ENCODE assay signal across 27 cellular contexts in the genomic region with DNA sequence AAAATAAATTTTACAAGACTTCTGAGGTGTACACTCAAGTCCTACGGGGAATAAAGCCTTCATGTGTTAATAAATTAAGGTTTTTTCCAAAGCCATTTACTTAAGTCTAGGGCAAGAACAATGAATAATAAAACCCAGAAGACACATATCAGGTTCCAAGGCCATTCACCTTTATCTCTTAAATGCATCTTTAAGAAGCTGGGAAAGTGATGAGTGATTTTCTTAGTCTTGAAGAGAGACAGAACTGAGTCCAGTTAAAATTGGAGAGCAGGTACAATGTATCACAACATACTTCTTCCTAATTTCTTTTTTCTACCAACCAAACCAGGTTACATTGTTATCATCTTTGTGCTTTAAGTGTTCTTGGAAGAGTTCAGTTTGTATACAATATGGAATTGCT.
"Had no signal": no experiment of that assay in that cellular context is flagged by ENCODE, and none has a peak within 500 bp of the region (broad histone marks: within the 10 kb centered on the region; RNA-seq: fewer than 3 reads in every experiment).

No MANE protein-coding gene starts in this region.

- H3K27me3 Mint-ChIP-seq: natural killer cell treated with Interleukin-12 subunit alpha and Interleukin-12 subunit beta and Interleukin-15 and Interleukin-18, amount 100 ng/mL, for 72 hours; progenitor cell of endocrine pancreas; stimulated activated naive B cell treated with anti-CD40 and anti-IgM and Interleukin-4, amounts not matched to agents 10 μg/mL and 1 μg/mL and 100 μg/mL, for 72 hours; type B pancreatic cell had no signal

- H3K27ac Mint-ChIP-seq: naive thymus-derived CD8-positive, alpha-beta T cell; natural killer cell treated with Interleukin-12 subunit alpha and Interleukin-12 subunit beta and Interleukin-15 and Interleukin-18, amount 100 ng/mL, for 72 hours; nephron progenitor cell; progenitor cell of endocrine pancreas; stimulated activated effector memory CD8-positive, alpha-beta T cell treated with anti-CD3 and anti-CD28 coated beads, Interleukin-12 subunit alpha, Interleukin-12 subunit beta, amount 100 ng/mL, for 72 hours; stimulated activated naive CD8-positive, alpha-beta T cell treated with anti-CD3 and anti-CD28 coated beads, Interleukin-15, Interleukin-2, amounts not matched to agents 100 ng/mL and 50 ng/mL, for 24 hours; type B pancreatic cell had no signal

- H3K36me3 ChIP-seq: neutrophil, pancreas, sigmoid colon, transverse colon, uterus had no signal

- ATAC-seq: naive thymus-derived CD8-positive, alpha-beta T cell; natural killer cell treated with Interleukin-12 subunit alpha and Interleukin-12 subunit beta and Interleukin-15 and Interleukin-18, amount 100 ng/mL, for 72 hours; psoas muscle; right cardiac atrium; right lobe of liver; stimulated activated effector memory CD8-positive, alpha-beta T cell treated with anti-CD3 and anti-CD28 coated beads, Interleukin-12 subunit alpha, Interleukin-12 subunit beta, amount 100 ng/mL, for 72 hours; stimulated activated naive B cell treated with anti-CD40 and anti-IgM and Interleukin-4, amounts not matched to agents 10 μg/mL and 1 μg/mL and 100 μg/mL, for 72 hours; upper lobe of right lung had no signal

- H3K27me3 ChIP-seq: neutrophil, pancreas, right lobe of liver, sigmoid colon, stomach, tibial artery, transverse colon, upper lobe of right lung, uterus had no signal

- DNase-seq: naive thymus-derived CD8-positive, alpha-beta T cell; nephron progenitor cell; nucleus accumbens; pancreas; posterior cingulate gyrus; psoas muscle; right cardiac atrium; right lobe of liver; sigmoid colon; stimulated activated CD4-positive, alpha-beta T cell treated with anti-CD3 and anti-CD28 coated beads, Interleukin-15, amount 100 ng/mL, for 24 hours; stimulated activated CD4-positive, alpha-beta T cell treated with anti-CD3 and anti-CD28 coated beads, Interleukin-2, amount 100 ng/mL, for 24 hours; stimulated activated CD4-positive, alpha-beta T cell treated with anti-CD3 and anti-CD28 coated beads, Interleukin-2, amount 100 ng/mL, for 48 hours; stimulated activated CD4-positive, alpha-beta T cell treated with anti-CD3 and anti-CD28 coated beads, Interleukin-4, amount 100 ng/mL, for 24 hours; stimulated activated naive B cell treated with anti-CD40 and anti-IgM and Interleukin-4, amounts not matched to agents 10 μg/mL and 1 μg/mL and 100 μg/mL, for 72 hours; stimulated activated naive CD4-positive, alpha-beta T cell treated with Interleukin-2 at 50 U/mL for 16 hours; stomach; tibial artery; transverse colon; upper lobe of right lung; uterus had no signal

- H3K4me3 ChIP-seq: pancreas, psoas muscle, right lobe of liver, sigmoid colon, stomach, tibial artery, transverse colon, upper lobe of right lung, uterus had no signal

- H3K9me3 Mint-ChIP-seq: naive thymus-derived CD8-positive, alpha-beta T cell; natural killer cell treated with Interleukin-12 subunit alpha and Interleukin-12 subunit beta and Interleukin-15 and Interleukin-18, amount 100 ng/mL, for 72 hours; nephron progenitor cell; neural crest cell; stimulated activated effector memory CD8-positive, alpha-beta T cell treated with anti-CD3 and anti-CD28 coated beads, Interleukin-12 subunit alpha, Interleukin-12 subunit beta, amount 100 ng/mL, for 72 hours; stimulated activated naive B cell treated with anti-CD40 and anti-IgM and Interleukin-4, amounts not matched to agents 10 μg/mL and 1 μg/mL and 100 μg/mL, for 72 hours; stimulated activated naive CD8-positive, alpha-beta T cell treated with anti-CD3 and anti-CD28 coated beads, Interleukin-15, Interleukin-2, amounts not matched to agents 100 ng/mL and 50 ng/mL, for 24 hours; type B pancreatic cell had no signal

- H3K9me3 ChIP-seq: neutrophil, pancreas, psoas muscle, right lobe of liver, sigmoid colon, stomach, tibial artery, transverse colon, upper lobe of right lung, uterus had no signal

- H3K4me1 ChIP-seq: psoas muscle, right lobe of liver, sigmoid colon, stomach, transverse colon, upper lobe of right lung, uterus had no signal

- H3K4me3 Mint-ChIP-seq: naive thymus-derived CD8-positive, alpha-beta T cell; natural killer cell treated with Interleukin-12 subunit alpha and Interleukin-12 subunit beta and Interleukin-15 and Interleukin-18, amount 100 ng/mL, for 72 hours; nephron progenitor cell; neural crest cell; stimulated activated effector memory CD8-positive, alpha-beta T cell treated with anti-CD3 and anti-CD28 coated beads, Interleukin-12 subunit alpha, Interleukin-12 subunit beta, amount 100 ng/mL, for 72 hours; stimulated activated naive B cell treated with anti-CD40 and anti-IgM and Interleukin-4, amounts not matched to agents 10 μg/mL and 1 μg/mL and 100 μg/mL, for 72 hours; stimulated activated naive CD8-positive, alpha-beta T cell treated with anti-CD3 and anti-CD28 coated beads, Interleukin-15, Interleukin-2, amounts not matched to agents 100 ng/mL and 50 ng/mL, for 24 hours; type B pancreatic cell had no signal

- H3K4me1 Mint-ChIP-seq: naive thymus-derived CD8-positive, alpha-beta T cell; neural crest cell; stimulated activated effector memory CD8-positive, alpha-beta T cell treated with anti-CD3 and anti-CD28 coated beads, Interleukin-12 subunit alpha, Interleukin-12 subunit beta, amount 100 ng/mL, for 72 hours; stimulated activated naive B cell treated with anti-CD40 and anti-IgM and Interleukin-4, amounts not matched to agents 10 μg/mL and 1 μg/mL and 100 μg/mL, for 72 hours had no signal

- H3K27ac ChIP-seq: neutrophil, pancreas, psoas muscle, right lobe of liver, sigmoid colon, stomach, tibial artery, transverse colon, upper lobe of right lung, uterus had no signal

- H3K36me3 Mint-ChIP-seq: naive thymus-derived CD8-positive, alpha-beta T cell; natural killer cell treated with Interleukin-12 subunit alpha and Interleukin-12 subunit beta and Interleukin-15 and Interleukin-18, amount 100 ng/mL, for 72 hours; stimulated activated effector memory CD8-positive, alpha-beta T cell treated with anti-CD3 and anti-CD28 coated beads, Interleukin-12 subunit alpha, Interleukin-12 subunit beta, amount 100 ng/mL, for 72 hours; stimulated activated naive B cell treated with anti-CD40 and anti-IgM and Interleukin-4, amounts not matched to agents 10 μg/mL and 1 μg/mL and 100 μg/mL, for 72 hours; type B pancreatic cell had no signal
